8 cellular contexts compared by ENCODE assay signal in the genomic region with DNA sequence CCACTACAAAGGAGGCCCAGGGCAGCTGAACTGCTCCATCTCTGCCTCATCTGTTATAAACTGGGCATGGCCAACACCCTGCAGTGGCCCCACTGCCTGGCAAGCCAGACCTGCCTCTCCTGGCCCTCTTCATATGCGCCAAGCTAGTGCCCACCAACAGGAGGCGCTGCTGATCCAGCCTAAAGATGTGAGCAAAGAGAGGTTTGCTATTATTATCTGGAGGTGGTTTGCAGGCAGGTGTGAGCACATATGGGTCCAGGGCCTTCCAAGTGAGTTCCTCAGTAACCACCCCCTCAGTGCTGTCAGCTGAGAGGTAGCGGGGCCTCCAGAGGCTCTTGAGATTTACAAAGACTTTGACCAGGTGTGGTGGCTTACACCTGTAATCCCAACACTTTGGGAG.
DNase-seq lines count a peak whose midpoint lies in the region; ATAC-seq, FAIRE-seq and TF ChIP-seq lines count a peak whose summit lies in the region.

No MANE protein-coding gene starts in this region.

- H3K4me3 ChIP-seq in PC-3 (ENCODE audit: low read length) (no peak overlapping the region), right lobe of liver (no peak overlapping the region), upper lobe of left lung (no peak overlapping the region), prostate gland (no peak overlapping the region)

- TF ChIP-seq CTCF in PC-3 (conservative IDR thresholded peaks at IDR 0.05; ENCODE audit: low read depth, low read length) (peak; percentile 47; the same call in 1 of the 2 replicates), right lobe of liver (IDR thresholded peaks at IDR 0.05) (peak in 3 of 4 donors; percentile 12 to 29 (median 18)), upper lobe of left lung (IDR thresholded peaks at IDR 0.05) (peak in 5 of 6 experiments; percentile 20 to 46 (median 46)), prostate gland (IDR thresholded peaks at IDR 0.05) (no peak)

- CTCF ChIA-PET in PC-3 (lab: Charles Lee) = no interaction called here

- H3F3A ChIP-seq in PC-3 (ENCODE audit: low read length, unreplicated experiment) = no peaks in the 10 kb centered on the region

- no peaks in the 10 kb centered on the region for H4K20me1 ChIP-seq in PC-3 (ENCODE audit: low read length)

- no peak for TF ChIP-seq EP300 in upper lobe of left lung (IDR thresholded peaks at IDR 0.05)

- BruUV-seq in PC-3 (replicated peaks; lab: Mats Ljungman, UMichigan) = no TSS peak

- H3K4me1 ChIP-seq in PC-3 (ENCODE audit: insufficient read depth, low read length) (peaks cover 27% of the 10 kb centered on the region), right lobe of liver (peaks cover 0 to 37% (median 18%) of the 10 kb centered on the region in 4 donors), upper lobe of left lung (peaks cover 18 to 21% (median 20%) of the 10 kb centered on the region in 4 donors), prostate gland (replicated peaks) (no peaks in the 10 kb centered on the region)

- FAIRE-seq in RCC 7860 (lab: Jason Lieb, UNC) = no peak

- no peaks in the 10 kb centered on the region for H3K27me3 ChIP-seq in PC-3 (ENCODE audit: low read length)
- no peaks in the 10 kb centered on the region for H3K27me3 ChIP-seq in right lobe of liver
- H3K27me3 ChIP-seq in upper lobe of left lung = no peaks in the 10 kb centered on the region
- no peaks in the 10 kb centered on the region for H3K27me3 ChIP-seq in prostate gland (replicated peaks; ENCODE audit: insufficient read depth)

- no peak for ATAC-seq in PC-3
- ATAC-seq in right lobe of liver = no peak
- no peak for ATAC-seq in upper lobe of left lung (ENCODE audit: low FRiP score in 2 of 2)
- ATAC-seq in GM18861 (IDR thresholded peaks at IDR 0.05; ENCODE audit: unreplicated experiment) = no peak

- H3K27ac ChIP-seq in PC-3 (ENCODE audit: low read length) (no peak overlapping the region), right lobe of liver (no peak overlapping the region), upper lobe of left lung (no peak overlapping the region), prostate gland (no peak overlapping the region)

- H3K4me2 ChIP-seq in PC-3 (ENCODE audit: low read length) = no peak overlapping the region

- TF ChIP-seq POLR2A in right lobe of liver (IDR thresholded peaks at IDR 0.05) = no peak
- TF ChIP-seq POLR2A in upper lobe of left lung (IDR thresholded peaks at IDR 0.05) = no peak
- TF ChIP-seq POLR2A in prostate gland (IDR thresholded peaks at IDR 0.05) = no peak

- intact Hi-C loops in PC-3 (cut with micrococcal nuclease) (no loop called here), right lobe of liver (cut with DNase I) (no loop called here), prostate gland (cut with DNase I) (no loop called here)

- WGBS in right lobe of liver (ENCODE audit: insufficient coverage, low coverage, low lambda C conversion rate, missing lambda C conversion rate) = 100% methylated on average over 1 of the region's 3 CpGs
- 88 to 100% methylated on average over 2 to 3 of the region's 3 CpGs for WGBS in upper lobe of left lung, 2 donors
- 100% methylated on average over 3 of the region's 3 CpGs for WGBS in prostate gland

- H2AFZ ChIP-seq in PC-3 (ENCODE audit: low read length) = no peak overlapping the region

- no peaks in the 10 kb centered on the region for H3K79me2 ChIP-seq in PC-3 (ENCODE audit: low read length)

- H3K9me2 ChIP-seq in PC-3 (replicated peaks; ENCODE audit: low read length) = no peaks in the 10 kb centered on the region

- H3K9ac ChIP-seq in PC-3 (ENCODE audit: low read length) = no peak overlapping the region

- H3K36me3 ChIP-seq in PC-3 (ENCODE audit: low read depth, low read length) = no peaks in the 10 kb centered on the region
- H3K36me3 ChIP-seq in right lobe of liver = no peaks in the 10 kb centered on the region
- H3K36me3 ChIP-seq in upper lobe of left lung = no peaks in the 10 kb centered on the region
- no peaks in the 10 kb centered on the region for H3K36me3 ChIP-seq in prostate gland

- H3K9me3 ChIP-seq in PC-3 (ENCODE audit: low read length) = no peaks in the 10 kb centered on the region
- no peaks in the 10 kb centered on the region for H3K9me3 ChIP-seq in right lobe of liver
- no peaks in the 10 kb centered on the region for H3K9me3 ChIP-seq in upper lobe of left lung
- no peaks in the 10 kb centered on the region for H3K9me3 ChIP-seq in prostate gland

- peak; percentile 23 for DNase-seq in GM03348 (ENCODE audit: low spot score)
- DNase-seq in PC-3 = peak; percentile 15
- peak; percentile 42 for DNase-seq in activated gamma-delta T cell treated with anti-CD3 and anti-CD28 coated beads, Interleukin-2, amount 50 U/mL, for 16 hours (ENCODE audit: low read depth)
- no peak for DNase-seq in right lobe of liver
- DNase-seq in upper lobe of left lung = no peak
- no peak for DNase-seq in prostate gland (ENCODE audit: low spot score)
- DNase-seq in RCC 7860 (ENCODE audit: low spot score) = no peak

- POLR2A ChIA-PET in PC-3 (lab: Charles Lee; ENCODE audit: unreplicated experiment) = no interaction called here

Comparison
In these comparisons a context has a peak if more than half of its experiments do, and no peak if none do; other contexts are left out.
1. DNase-seq: peak in GM03348 (single experiment), PC-3 (single experiment) and activated gamma-delta T cell treated with anti-CD3 and anti-CD28 coated beads, Interleukin-2, amount 50 U/mL, for 16 hours (single experiment); none in right lobe of liver (0 of 3), upper lobe of left lung (0 of 2), prostate gland (single experiment) and RCC 7860 (single experiment).
2. CTCF ChIP-seq: peak in PC-3 (single experiment), right lobe of liver (3 of 4) and upper lobe of left lung (5 of 6); none in prostate gland (0 of 4).